Comparison of ENCODE assay signal across 8 cellular contexts in the genomic region with DNA sequence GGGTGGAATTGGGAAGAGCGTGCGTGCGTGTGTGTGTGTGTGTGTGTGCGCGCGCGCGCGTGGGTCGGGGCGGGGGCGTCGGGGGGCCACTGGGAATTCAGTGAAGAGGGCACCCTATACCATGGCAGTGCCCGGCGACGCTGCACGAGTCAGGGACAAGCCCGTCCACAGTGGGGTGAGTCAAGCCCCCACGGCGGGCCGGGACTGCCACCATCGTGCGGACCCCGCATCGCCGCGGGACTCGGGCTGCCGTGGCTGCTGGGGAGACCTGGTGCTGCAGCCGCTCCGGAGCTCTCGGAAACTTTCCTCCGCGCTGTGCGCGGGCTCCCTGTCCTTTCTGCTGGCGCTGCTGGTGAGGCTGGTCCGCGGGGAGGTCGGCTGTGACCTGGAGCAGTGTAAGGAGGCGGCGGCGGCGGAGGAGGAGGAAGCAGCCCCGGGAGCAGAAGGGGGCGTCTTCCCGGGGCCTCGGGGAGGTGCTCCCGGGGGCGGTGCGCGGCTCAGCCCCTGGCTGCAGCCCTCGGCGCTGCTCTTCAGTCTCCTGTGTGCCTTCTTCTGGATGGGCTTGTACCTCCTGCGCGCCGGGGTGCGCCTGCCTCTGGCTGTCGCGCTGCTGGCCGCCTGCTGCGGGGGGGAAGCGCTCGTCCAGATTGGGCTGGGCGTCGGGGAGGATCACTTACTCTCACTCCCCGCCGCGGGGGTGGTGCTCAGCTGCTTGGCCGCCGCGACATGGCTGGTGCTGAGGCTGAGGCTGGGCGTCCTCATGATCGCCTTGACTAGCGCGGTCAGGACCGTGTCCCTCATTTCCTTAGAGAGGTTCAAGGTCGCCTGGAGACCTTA. TPM values are rescaled to one million over a fixed set of nuclear protein-coding genes. Genes with fewer than 3 reads are reported as not detected.
DNase-seq lines count a peak whose midpoint lies in the region; ATAC-seq and TF ChIP-seq lines count a peak whose summit lies in the region.

No MANE protein-coding gene starts in this region.

- TF ChIP-seq CTCF in GM12875 (IDR thresholded peaks at IDR 0.05; ENCODE audit: borderline replicate concordance, insufficient read depth, low read depth, low read length) = no peak

- intact Hi-C loops in sciatic nerve (cut with DNase I) = no loop called here

- H3K4me3 ChIP-seq in GM12875 (ENCODE audit: low read depth, low read length) = peak overlapping the region; percentile 37

- DNase-seq in NCI-H510A treated with DMSO at 0.1 percent for 48 hours (lab: John Stamatoyannopoulos, UW) (peak; percentile 76), caudate nucleus (lab: John Stamatoyannopoulos, UW) (peak in 42 of 61 donors; percentile 5 to 78 (median 43)), iPS-NIHi11 (ENCODE audit: low spot score) (peak; percentile 69), sciatic nerve (ENCODE audit: low spot score) (peak; percentile 80), T-helper 9 cell (no peak)

- ATAC-seq in sciatic nerve (peak; percentile 86), HG02759 (IDR thresholded peaks at IDR 0.05; ENCODE audit: unreplicated experiment) (no peak), GM18867 (IDR thresholded peaks at IDR 0.05; ENCODE audit: unreplicated experiment) (no peak)

- H3K27ac ChIP-seq in caudate nucleus (ENCODE audit: low read depth, low read length) = peak overlapping the region; percentile 76

RNA-seq across cellular contexts. Expression of a gene that starts 1.0 kb away (rescaled TPM):
- total RNA-seq in sciatic nerve = 10.1 TPM
